ENCODE assay signal across 8 cellular contexts in the genomic region with DNA sequence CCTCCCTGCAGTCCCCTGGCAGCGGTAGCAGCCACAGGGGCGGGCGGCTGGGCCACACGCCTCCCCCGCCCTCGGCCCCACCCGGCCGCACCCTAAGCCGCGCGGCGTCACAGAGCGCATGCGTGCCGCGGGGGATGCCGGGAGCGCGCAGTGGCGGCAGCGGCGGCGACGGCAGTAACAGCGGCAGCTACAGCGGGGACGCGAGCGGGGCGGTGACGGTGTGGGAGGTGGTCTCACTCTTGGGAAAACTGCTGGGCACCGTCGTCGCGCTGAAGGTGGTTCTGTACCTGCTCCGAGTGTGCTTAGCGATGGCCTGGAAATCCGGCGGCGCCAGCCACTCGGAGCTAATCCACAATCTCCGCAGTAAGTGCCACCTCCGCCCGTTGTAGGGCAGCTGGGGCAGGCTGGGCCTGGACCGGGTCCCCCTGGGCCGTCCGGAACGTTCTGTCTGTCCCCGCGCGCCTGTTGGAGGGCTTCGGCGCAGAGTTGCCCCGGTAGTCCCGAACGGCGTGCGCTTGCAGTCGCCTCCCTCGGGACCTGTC. TPM values are rescaled to one million over a fixed set of nuclear protein-coding genes. Genes with fewer than 3 reads are reported as not detected.
A peak's percentile ranks its signal among the peaks of the same experiment; 100 is the strongest.
DNase-seq lines count a peak whose midpoint lies in the region; ATAC-seq and TF ChIP-seq lines count a peak whose summit lies in the region.

TSS of gene PCMT1 (plus strand) at position 148 of the 542 bp plus-strand sequence. CDS start at position 309, 161 bp downstream.

- peak within 1 kb of the TSS; percentile 61; the same call in 1 of the 2 replicates for H2AFZ ChIP-seq in GM23338

- peaks cover 20% of the 10 kb centered on the region; the same call in 1 of the 2 replicates for H3K4me1 ChIP-seq in GM23338 (ENCODE audit: insufficient read depth)

- intact Hi-C loops in activated T-helper 2 cell treated with anti-CD3 and anti-CD28 coated beads, Interferon-gamma antibody, Interleukin-2, Interleukin-4, amounts not matched to agents 10 μg/mL and 5 μg/mL and 100 μg/mL, durations not matched to agents 14 hours and 24 hours and 36 hours (cut with micrococcal nuclease) = loop anchor here (1.0 to 5.0 kb wide), 4 partner anchors 33 to 262 kb away; partner anchors contain the start of genes GINM1, KATNA1 and ZC3H12D

- DNase-seq in EH (ENCODE audit: low read depth) (peak; percentile 96), GM23338 (ENCODE audit: low spot score) (peak; percentile 93), Kasumi-1 (lab: John Stamatoyannopoulos, UW) (peak; percentile 57 to 76), RPMI8226 (peak; percentile 92), fibroblast of peridontal ligament (ENCODE audit: extremely low read depth) (peak; percentile 80)
- peak; percentile 91 for DNase-seq in activated T-helper 2 cell treated with anti-CD3 and anti-CD28 coated beads, Interferon-gamma antibody, Interleukin-2, Interleukin-4, amounts not matched to agents 10 μg/mL and 5 μg/mL and 100 μg/mL, durations not matched to agents 14 hours and 24 hours and 36 hours (ENCODE audit: low spot score)
- peak; percentile 96 for DNase-seq in natural killer cell treated with Interleukin-12 subunit alpha and Interleukin-12 subunit beta and Interleukin-15 and Interleukin-18, amount 100 ng/mL, for 72 hours (ENCODE audit: low spot score)
- DNase-seq in stimulated activated naive CD8-positive, alpha-beta T cell treated with anti-CD3 and anti-CD28 coated beads, Interleukin-15, Interleukin-2, amounts not matched to agents 100 U/mL and 50 U/mL, for 24 hours = peak; percentile 94

- peaks cover 3% of the 10 kb centered on the region; the same call in 1 of the 3 replicates for H3K36me3 Mint-ChIP-seq in GM23338 (ENCODE audit: low read depth)
- peaks cover 15% of the 10 kb centered on the region for H3K36me3 Mint-ChIP-seq in activated T-helper 2 cell treated with anti-CD3 and anti-CD28 coated beads, Interferon-gamma antibody, Interleukin-2, Interleukin-4, amounts not matched to agents 10 μg/mL and 5 μg/mL and 100 μg/mL, durations not matched to agents 14 hours and 24 hours and 36 hours (ENCODE audit: low read depth)
- H3K36me3 Mint-ChIP-seq in natural killer cell treated with Interleukin-12 subunit alpha and Interleukin-12 subunit beta and Interleukin-15 and Interleukin-18, amount 100 ng/mL, for 72 hours = peaks cover 5% of the 10 kb centered on the region

- peak within 1 kb of the TSS; percentile 87 for H3K4me3 ChIP-seq in GM23338

- peaks cover 59% of the 10 kb centered on the region for H3K79me2 ChIP-seq in GM23338 (replicated peaks; ENCODE audit: insufficient read depth)

- peaks cover 14% of the 10 kb centered on the region for H3K27me3 Mint-ChIP-seq in GM23338 (ENCODE audit: insufficient read depth, low read depth, poor library complexity)
- no peaks in the 10 kb centered on the region for H3K27me3 Mint-ChIP-seq in activated T-helper 2 cell treated with anti-CD3 and anti-CD28 coated beads, Interferon-gamma antibody, Interleukin-2, Interleukin-4, amounts not matched to agents 10 μg/mL and 5 μg/mL and 100 μg/mL, durations not matched to agents 14 hours and 24 hours and 36 hours (ENCODE audit: low read depth)
- H3K27me3 Mint-ChIP-seq in natural killer cell treated with Interleukin-12 subunit alpha and Interleukin-12 subunit beta and Interleukin-15 and Interleukin-18, amount 100 ng/mL, for 72 hours = no peaks in the 10 kb centered on the region

- peak within 1 kb of the TSS; percentile 94 for H3K27ac ChIP-seq in GM23338 (ENCODE audit: low read depth)

- peaks cover 15% of the 10 kb centered on the region for H4K20me1 ChIP-seq in GM23338 (replicated peaks; ENCODE audit: insufficient read depth)

- peak within 1 kb of the TSS; percentile 93 for H3K4me2 ChIP-seq in GM23338

- H3K27me3 ChIP-seq in GM23338 (ENCODE audit: insufficient read depth) = no peaks in the 10 kb centered on the region

- TF ChIP-seq CTCF in GM23338 (conservative IDR thresholded peaks at IDR 0.05; ENCODE audit: low read depth in 2 of 2) = no peak

- H3K27ac Mint-ChIP-seq in GM23338 = peak within 1 kb of the TSS; percentile 83
- peak within 1 kb of the TSS; percentile 89 for H3K27ac Mint-ChIP-seq in activated T-helper 2 cell treated with anti-CD3 and anti-CD28 coated beads, Interferon-gamma antibody, Interleukin-2, Interleukin-4, amounts not matched to agents 10 μg/mL and 5 μg/mL and 100 μg/mL, durations not matched to agents 14 hours and 24 hours and 36 hours
- H3K27ac Mint-ChIP-seq in natural killer cell treated with Interleukin-12 subunit alpha and Interleukin-12 subunit beta and Interleukin-15 and Interleukin-18, amount 100 ng/mL, for 72 hours = peak within 1 kb of the TSS; percentile 68 to 83

- H3K9me2 ChIP-seq in GM23338 (ENCODE audit: insufficient read depth) = no peaks in the 10 kb centered on the region; the same call in 1 of the 2 replicates

- ATAC-seq in GM23338 = peak; percentile 84
- peak; percentile 96 to 98 for ATAC-seq in natural killer cell treated with Interleukin-12 subunit alpha and Interleukin-12 subunit beta and Interleukin-15 and Interleukin-18, amount 100 ng/mL, for 72 hours
- ATAC-seq in stimulated activated naive CD8-positive, alpha-beta T cell treated with anti-CD3 and anti-CD28 coated beads, Interleukin-15, Interleukin-2, amounts not matched to agents 100 U/mL and 50 U/mL, for 24 hours = peak; percentile 87

- peak within 1 kb of the TSS; percentile 89 for H3K4me3 Mint-ChIP-seq in GM23338
- H3K4me3 Mint-ChIP-seq in activated T-helper 2 cell treated with anti-CD3 and anti-CD28 coated beads, Interferon-gamma antibody, Interleukin-2, Interleukin-4, amounts not matched to agents 10 μg/mL and 5 μg/mL and 100 μg/mL, durations not matched to agents 14 hours and 24 hours and 36 hours (ENCODE audit: low read depth) = peak within 1 kb of the TSS; percentile 91
- H3K4me3 Mint-ChIP-seq in natural killer cell treated with Interleukin-12 subunit alpha and Interleukin-12 subunit beta and Interleukin-15 and Interleukin-18, amount 100 ng/mL, for 72 hours = peak within 1 kb of the TSS; percentile 81

- 0 out of 2 replicates have a peak, but pooled peaks cover 4% of the 10 kb centered on the region for H3F3A ChIP-seq in GM23338 (replicated peaks; ENCODE audit: low read depth)

- no peaks in the 10 kb centered on the region; the same call in 2 of the 3 replicates for H3K9me3 Mint-ChIP-seq in GM23338
- H3K9me3 Mint-ChIP-seq in activated T-helper 2 cell treated with anti-CD3 and anti-CD28 coated beads, Interferon-gamma antibody, Interleukin-2, Interleukin-4, amounts not matched to agents 10 μg/mL and 5 μg/mL and 100 μg/mL, durations not matched to agents 14 hours and 24 hours and 36 hours = no peaks in the 10 kb centered on the region
- H3K9me3 Mint-ChIP-seq in natural killer cell treated with Interleukin-12 subunit alpha and Interleukin-12 subunit beta and Interleukin-15 and Interleukin-18, amount 100 ng/mL, for 72 hours = no peaks in the 10 kb centered on the region

- H3K4me1 Mint-ChIP-seq in GM23338 = peaks cover 16% of the 10 kb centered on the region
- H3K4me1 Mint-ChIP-seq in activated T-helper 2 cell treated with anti-CD3 and anti-CD28 coated beads, Interferon-gamma antibody, Interleukin-2, Interleukin-4, amounts not matched to agents 10 μg/mL and 5 μg/mL and 100 μg/mL, durations not matched to agents 14 hours and 24 hours and 36 hours (ENCODE audit: low read depth) = peaks cover 34% of the 10 kb centered on the region
- H3K4me1 Mint-ChIP-seq in natural killer cell treated with Interleukin-12 subunit alpha and Interleukin-12 subunit beta and Interleukin-15 and Interleukin-18, amount 100 ng/mL, for 72 hours (ENCODE audit: low read depth in 2 of 2) = peaks cover 18 to 21% of the 10 kb centered on the region in 2 donors

- no peaks in the 10 kb centered on the region for H3K36me3 ChIP-seq in GM23338 (ENCODE audit: insufficient read depth)

TF ChIP-seq in GM23338, 12 proteins besides CTCF, POLR2A, EP300 and RAD21 (continues in another document):
- peak; percentile 96 for TF ChIP-seq POLR2AphosphoS5 (IDR thresholded peaks at IDR 0.05; ENCODE audit: low read depth)
- TF ChIP-seq JUNB (IDR thresholded peaks at IDR 0.05; ENCODE audit: unreplicated experiment) = no peak
- TF ChIP-seq ZNF114 (CRISPR knock-in tag; IDR thresholded peaks at IDR 0.05) = no peak
- no peak for TF ChIP-seq ZNF331 (CRISPR knock-in tag; IDR thresholded peaks at IDR 0.05; ENCODE audit: low read depth)
- TF ChIP-seq, protein P1, sequence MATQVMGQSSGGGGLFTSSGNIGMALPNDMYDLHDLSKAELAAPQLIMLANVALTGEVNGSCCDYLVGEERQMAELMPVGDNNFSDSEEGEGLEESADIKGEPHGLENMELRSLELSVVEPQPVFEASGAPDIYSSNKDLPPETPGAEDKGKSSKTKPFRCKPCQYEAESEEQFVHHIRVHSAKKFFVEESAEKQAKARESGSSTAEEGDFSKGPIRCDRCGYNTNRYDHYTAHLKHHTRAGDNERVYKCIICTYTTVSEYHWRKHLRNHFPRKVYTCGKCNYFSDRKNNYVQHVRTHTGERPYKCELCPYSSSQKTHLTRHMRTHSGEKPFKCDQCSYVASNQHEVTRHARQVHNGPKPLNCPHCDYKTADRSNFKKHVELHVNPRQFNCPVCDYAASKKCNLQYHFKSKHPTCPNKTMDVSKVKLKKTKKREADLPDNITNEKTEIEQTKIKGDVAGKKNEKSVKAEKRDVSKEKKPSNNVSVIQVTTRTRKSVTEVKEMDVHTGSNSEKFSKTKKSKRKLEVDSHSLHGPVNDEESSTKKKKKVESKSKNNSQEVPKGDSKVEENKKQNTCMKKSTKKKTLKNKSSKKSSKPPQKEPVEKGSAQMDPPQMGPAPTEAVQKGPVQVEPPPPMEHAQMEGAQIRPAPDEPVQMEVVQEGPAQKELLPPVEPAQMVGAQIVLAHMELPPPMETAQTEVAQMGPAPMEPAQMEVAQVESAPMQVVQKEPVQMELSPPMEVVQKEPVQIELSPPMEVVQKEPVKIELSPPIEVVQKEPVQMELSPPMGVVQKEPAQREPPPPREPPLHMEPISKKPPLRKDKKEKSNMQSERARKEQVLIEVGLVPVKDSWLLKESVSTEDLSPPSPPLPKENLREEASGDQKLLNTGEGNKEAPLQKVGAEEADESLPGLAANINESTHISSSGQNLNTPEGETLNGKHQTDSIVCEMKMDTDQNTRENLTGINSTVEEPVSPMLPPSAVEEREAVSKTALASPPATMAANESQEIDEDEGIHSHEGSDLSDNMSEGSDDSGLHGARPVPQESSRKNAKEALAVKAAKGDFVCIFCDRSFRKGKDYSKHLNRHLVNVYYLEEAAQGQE (IDR thresholded peaks at IDR 0.05; ENCODE audit: unreplicated experiment) = no peak
- TF ChIP-seq STAT1 (IDR thresholded peaks at IDR 0.05; ENCODE audit: unreplicated experiment) = no peak

RNA-seq across cellular contexts. Expression of gene PCMT1, which starts in this region (rescaled TPM):
- total RNA-seq in GM23338 (2014; rRNA removed; shearing (Covaris generic)) = 161 and 168 TPM in 2 replicates
- polyA plus RNA-seq in GM23338 (2016; fragmentation: Nextera tagmentation; extraction: Ambion mirVana) = 79.5 and 87.6 TPM in 2 replicates
- total RNA-seq in activated T-helper 2 cell treated with anti-CD3 and anti-CD28 coated beads, Interferon-gamma antibody, Interleukin-2, Interleukin-4, amounts not matched to agents 10 μg/mL and 5 μg/mL and 100 μg/mL, durations not matched to agents 14 hours and 24 hours and 36 hours = 112 TPM in 2 replicates
- 10 to 100 TPM; 67.9 to 68.5 TPM for total RNA-seq in natural killer cell treated with Interleukin-12 subunit alpha and Interleukin-12 subunit beta and Interleukin-15 and Interleukin-18, amount 100 ng/mL, for 72 hours

Comparison
In these comparisons a context has a peak if more than half of its experiments do, and no peak if none do; other contexts are left out.
1. Peak in every context shown above with its lines: DNase-seq, ATAC-seq, H3K4me3 ChIP-seq and H3K27ac ChIP-seq.